ENCODE assay signal across 17 cellular contexts in the genomic region with DNA sequence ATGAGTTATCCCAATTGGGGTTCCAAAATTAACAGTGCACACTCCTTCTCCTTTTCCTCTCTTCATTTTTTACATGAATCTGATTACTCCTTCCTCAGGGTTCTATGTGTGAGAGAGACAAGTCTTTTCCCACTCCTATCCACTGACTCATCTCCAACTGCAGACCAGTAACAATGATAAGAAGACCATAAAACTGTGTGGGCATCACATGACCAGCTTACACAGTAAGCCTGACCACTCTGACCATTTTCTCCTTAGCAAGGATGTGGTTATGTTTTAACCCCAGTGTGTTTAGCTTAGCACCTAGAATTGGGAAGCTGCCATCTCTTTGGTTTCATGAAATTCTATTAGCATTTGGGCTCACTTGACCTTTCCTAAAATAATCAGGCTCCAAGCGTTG.
DNase-seq lines count a peak whose midpoint lies in the region; ATAC-seq and TF ChIP-seq lines count a peak whose summit lies in the region.
"Had no signal": no experiment of that assay in that cellular context is flagged by ENCODE, and none has a peak within 500 bp of the region (broad histone marks: within the 10 kb centered on the region; RNA-seq: fewer than 3 reads in every experiment).

No MANE protein-coding gene starts in this region.

- TF ChIP-seq CTCF in testis (IDR thresholded peaks at IDR 0.05) (no peak), vagina (IDR thresholded peaks at IDR 0.05) (no peak), spleen (IDR thresholded peaks at IDR 0.05 in 8 of 11, conservative IDR thresholded peaks at IDR 0.05 in 3 of 11) (no peak)

- H3K4me3 ChIP-seq in testis (no peak overlapping the region), vagina (no peak overlapping the region), spleen (no peak overlapping the region)
- H3K4me3 ChIP-seq: tibial nerve had no signal

- no peaks in the 10 kb centered on the region for H3K9me3 Mint-ChIP-seq in stimulated activated naive CD8-positive, alpha-beta T cell treated with anti-CD3 and anti-CD28 coated beads, Interleukin-15, amount 100 ng/mL, for 72 hours
- H3K9me3 Mint-ChIP-seq: activated T-helper 17 cell treated with anti-CD3 and anti-CD28 coated beads, Interleukin-2, amount 50 U/mL, for 72 hours had no signal

- no peak overlapping the region for H3K4me3 Mint-ChIP-seq in stimulated activated naive CD8-positive, alpha-beta T cell treated with anti-CD3 and anti-CD28 coated beads, Interleukin-15, amount 100 ng/mL, for 72 hours
- H3K4me3 Mint-ChIP-seq: activated T-helper 17 cell treated with anti-CD3 and anti-CD28 coated beads, Interleukin-2, amount 50 U/mL, for 72 hours had no signal

- H3K9me3 ChIP-seq in testis: no peaks in the 10 kb centered on the region
- H3K9me3 ChIP-seq in vagina: no peaks in the 10 kb centered on the region
- no peaks in the 10 kb centered on the region for H3K9me3 ChIP-seq in spleen
- H3K9me3 ChIP-seq: tibial nerve had no signal

- H3K36me3 ChIP-seq in testis (ENCODE audit: low read depth, missing control alignments) (no peaks in the 10 kb centered on the region), vagina (no peaks in the 10 kb centered on the region), spleen (no peaks in the 10 kb centered on the region)
- H3K36me3 ChIP-seq: tibial nerve had no signal

- intact Hi-C loops in testis (cut with DNase I; ENCODE audit: low total_unique reads): no loop called here
- intact Hi-C loops in vagina (cut with DNase I): no loop called here
- intact Hi-C loops in spleen (cut with DNase I; ENCODE audit: low total_unique reads): no loop called here

- 73 to 91% methylated on average over 1 of the region's 1 CpG for WGBS in testis, 2 donors
- 59 to 78% (median 64%) methylated on average over 1 of the region's 1 CpG for WGBS in spleen, 5 donors

- peak; percentile 42 for ATAC-seq in stimulated activated naive CD8-positive, alpha-beta T cell treated with anti-CD3 and anti-CD28 coated beads, Interleukin-15, amount 100 ng/mL, for 72 hours
- no peak for ATAC-seq in stimulated activated naive CD8-positive, alpha-beta T cell treated with anti-CD3 and anti-CD28 coated beads, Interleukin-15, Interleukin-2, amounts not matched to agents 100 U/mL and 50 U/mL, for 24 hours
- ATAC-seq: activated T-helper 17 cell treated with anti-CD3 and anti-CD28 coated beads, Interleukin-2, amount 50 U/mL, for 72 hours had no signal

- no peak for DNase-seq in stimulated activated naive CD8-positive, alpha-beta T cell treated with anti-CD3 and anti-CD28 coated beads, Interleukin-15, amount 100 ng/mL, for 72 hours
- DNase-seq in stimulated activated naive CD8-positive, alpha-beta T cell treated with anti-CD3 and anti-CD28 coated beads, Interleukin-15, Interleukin-2, amounts not matched to agents 100 U/mL and 50 U/mL, for 24 hours: no peak
- DNase-seq in SW480 (ENCODE audit: low spot score) (peak; percentile 73), glomerular visceral epithelial cell (ENCODE audit: extremely low spot score) (peak; percentile 85), testis (no peak), KG1 (lab: John Stamatoyannopoulos, UW) (no peak), vagina (ENCODE audit: extremely low spot score in 2 of 2) (no peak), spleen (no peak)
- DNase-seq: activated CD4-positive, alpha-beta T cell treated with anti-CD3 and anti-CD28 coated beads, Interleukin-2, amount 50 U/mL, for 4 hours; aorta; hypothalamus; NCI-H1092; NCI-H510A treated with DMSO at 0.1 percent for 48 hours; stimulated activated CD4-positive, alpha-beta T cell treated with anti-CD3 and anti-CD28 coated beads, Interleukin-15, amount 100 ng/mL, for 24 hours; T1000 had no signal

- no peak overlapping the region for H3K27ac ChIP-seq in testis
- H3K27ac ChIP-seq in vagina: no peak overlapping the region
- no peak overlapping the region for H3K27ac ChIP-seq in spleen
- H3K27ac ChIP-seq: tibial nerve had no signal

- no peaks in the 10 kb centered on the region for H3K4me1 ChIP-seq in testis
- no peaks in the 10 kb centered on the region for H3K4me1 ChIP-seq in vagina
- H3K4me1 ChIP-seq in spleen: no peaks in the 10 kb centered on the region
- H3K4me1 ChIP-seq: tibial nerve had no signal

- TF ChIP-seq POLR2A in testis (IDR thresholded peaks at IDR 0.05): no peak
- no peak for TF ChIP-seq POLR2A in vagina (IDR thresholded peaks at IDR 0.05)
- TF ChIP-seq POLR2A in spleen (IDR thresholded peaks at IDR 0.05): no peak

- H3K4me1 Mint-ChIP-seq in stimulated activated naive CD8-positive, alpha-beta T cell treated with anti-CD3 and anti-CD28 coated beads, Interleukin-15, amount 100 ng/mL, for 72 hours: no peaks in the 10 kb centered on the region
- H3K4me1 Mint-ChIP-seq: activated T-helper 17 cell treated with anti-CD3 and anti-CD28 coated beads, Interleukin-2, amount 50 U/mL, for 72 hours had no signal

- H3K27ac Mint-ChIP-seq in stimulated activated naive CD8-positive, alpha-beta T cell treated with anti-CD3 and anti-CD28 coated beads, Interleukin-15, amount 100 ng/mL, for 72 hours: no peak overlapping the region
- H3K27ac Mint-ChIP-seq: activated T-helper 17 cell treated with anti-CD3 and anti-CD28 coated beads, Interleukin-2, amount 50 U/mL, for 72 hours had no signal

- H3K27me3 ChIP-seq in testis (no peaks in the 10 kb centered on the region), vagina (no peaks in the 10 kb centered on the region), spleen (replicated peaks in 1 of 7) (peaks cover 0 to 3% (median 0%) of the 10 kb centered on the region in 7 donors)
- H3K27me3 ChIP-seq: tibial nerve had no signal

- H3K27me3 Mint-ChIP-seq in stimulated activated naive CD8-positive, alpha-beta T cell treated with anti-CD3 and anti-CD28 coated beads, Interleukin-15, amount 100 ng/mL, for 72 hours: peaks cover 12% of the 10 kb centered on the region
- H3K27me3 Mint-ChIP-seq: activated T-helper 17 cell treated with anti-CD3 and anti-CD28 coated beads, Interleukin-2, amount 50 U/mL, for 72 hours had no signal

Comparison
In these comparisons a context has a peak if more than half of its experiments do, and no peak if none do; other contexts are left out.
1. DNase-seq: peak in SW480 (single experiment) and glomerular visceral epithelial cell (single experiment); none in stimulated activated naive CD8-positive, alpha-beta T cell treated with anti-CD3 and anti-CD28 coated beads, Interleukin-15, amount 100 ng/mL, for 72 hours (0 of 2), stimulated activated naive CD8-positive, alpha-beta T cell treated with anti-CD3 and anti-CD28 coated beads, Interleukin-15, Interleukin-2, amounts not matched to agents 100 U/mL and 50 U/mL, for 24 hours (single experiment), testis (single experiment), KG1 (single experiment), vagina (0 of 2) and spleen (single experiment).